In genomic region chrX:131305926-131306325, GRCh38 we compare ENCODE assay signal across 23 cellular contexts. TPM values are rescaled to one million over a fixed set of nuclear protein-coding genes. Genes with fewer than 3 reads are reported as not detected.
"Had no signal": no experiment of that assay in that cellular context is flagged by ENCODE, and none has a peak within 500 bp of the region (broad histone marks: within the 10 kb centered on the region; RNA-seq: fewer than 3 reads in every experiment).

No MANE protein-coding gene starts in this region.

- H3K36me3 Mint-ChIP-seq: activated naive CD4-positive, alpha-beta T cell treated with anti-CD3 and anti-CD28 coated beads, Interleukin-2, amount 50 U/mL, for 72 hours; memory B cell had no signal

- H3K27me3 Mint-ChIP-seq: effector memory CD8-positive, alpha-beta T cell had no signal

- H3K4me1 Mint-ChIP-seq: activated T-helper 17 cell treated with anti-CD3 and anti-CD28 coated beads, Interleukin-2, amount 50 U/mL, for 72 hours; memory B cell had no signal

- H3K9me3 Mint-ChIP-seq: activated naive CD4-positive, alpha-beta T cell treated with anti-CD3 and anti-CD28 coated beads, Interleukin-2, amount 50 U/mL, for 72 hours; activated T-cell treated with anti-CD3 and anti-CD28 coated beads, Interleukin-2, amount 50 U/mL, for 24 hours; activated T-helper 17 cell treated with anti-CD3 and anti-CD28 coated beads, Interleukin-2, amount 50 U/mL, for 72 hours; effector memory CD8-positive, alpha-beta T cell; memory B cell; nephron progenitor cell had no signal

- H3K27ac ChIP-seq: esophagus muscularis mucosa, pancreas, psoas muscle, right atrium auricular region, thoracic aorta, upper lobe of left lung had no signal

- H3K4me3 ChIP-seq: esophagus muscularis mucosa, mucosa of descending colon, pancreas, psoas muscle, right atrium auricular region, thoracic aorta, upper lobe of left lung had no signal

- H3K9me3 ChIP-seq: esophagus muscularis mucosa, mucosa of descending colon, pancreas, psoas muscle, right atrium auricular region, thoracic aorta, upper lobe of left lung had no signal

- H3K4me3 Mint-ChIP-seq: activated T-cell treated with anti-CD3 and anti-CD28 coated beads, Interleukin-2, amount 50 U/mL, for 24 hours; activated T-helper 17 cell treated with anti-CD3 and anti-CD28 coated beads, Interleukin-2, amount 50 U/mL, for 72 hours; effector memory CD8-positive, alpha-beta T cell; memory B cell; nephron progenitor cell had no signal

- H3K4me1 ChIP-seq: esophagus muscularis mucosa, pancreas, psoas muscle, right atrium auricular region, upper lobe of left lung had no signal

- H3K27ac Mint-ChIP-seq: activated naive CD4-positive, alpha-beta T cell treated with anti-CD3 and anti-CD28 coated beads, Interleukin-2, amount 50 U/mL, for 72 hours; activated T-cell treated with anti-CD3 and anti-CD28 coated beads, Interleukin-2, amount 50 U/mL, for 24 hours; activated T-helper 17 cell treated with anti-CD3 and anti-CD28 coated beads, Interleukin-2, amount 50 U/mL, for 72 hours; effector memory CD8-positive, alpha-beta T cell; memory B cell; nephron progenitor cell had no signal

- ATAC-seq: activated naive CD4-positive, alpha-beta T cell treated with anti-CD3 and anti-CD28 coated beads, Interleukin-2, amount 50 U/mL, for 72 hours; activated T-helper 17 cell treated with anti-CD3 and anti-CD28 coated beads, Interleukin-2, amount 50 U/mL, for 72 hours; effector memory CD8-positive, alpha-beta T cell; left colon; mucosa of descending colon; pancreas; psoas muscle had no signal

- H3K27me3 ChIP-seq: right atrium auricular region, upper lobe of left lung had no signal

- DNase-seq: activated CD4-positive, alpha-beta T cell treated with anti-CD3 and anti-CD28 coated beads, Interleukin-2, amount 50 U/mL, for 4 hours; activated CD8-positive, alpha-beta memory T cell treated with anti-CD3 and anti-CD28 coated beads for 24 hours; activated CD8-positive, alpha-beta memory T cell treated with anti-CD3 and anti-CD28 coated beads, Interleukin-2, amount 50 U/mL, for 4 hours; activated T-cell treated with anti-CD3 and anti-CD28 coated beads, Interleukin-2, amount 50 U/mL, for 24 hours; aorta; central memory CD4-positive, alpha-beta T cell; effector memory CD8-positive, alpha-beta T cell; hippocampal formation; islet precursor cell; left colon; mucosa of descending colon; nephron progenitor cell; pancreas; psoas muscle; stimulated activated CD4-positive, alpha-beta T cell treated with anti-CD3 and anti-CD28 coated beads, Interleukin-4, amount 100 ng/mL, for 24 hours; stimulated activated naive CD4-positive, alpha-beta T cell treated with Interleukin-2 at 50 U/mL for 16 hours; upper lobe of left lung had no signal

- H3K36me3 ChIP-seq: esophagus muscularis mucosa, pancreas, right atrium auricular region, thoracic aorta, upper lobe of left lung had no signal

RNA-seq across cellular contexts. Expression of gene IGSF1, which starts 16.8 kb away (rescaled TPM):
- total RNA-seq: activated naive CD4-positive, alpha-beta T cell treated with anti-CD3 and anti-CD28 coated beads, Interleukin-2, amount 50 U/mL, for 72 hours; activated T-helper 17 cell treated with anti-CD3 and anti-CD28 coated beads, Interleukin-2, amount 50 U/mL, for 72 hours had no signal
